Comparison of ENCODE assay signal across 33 cellular contexts in the genomic region with DNA sequence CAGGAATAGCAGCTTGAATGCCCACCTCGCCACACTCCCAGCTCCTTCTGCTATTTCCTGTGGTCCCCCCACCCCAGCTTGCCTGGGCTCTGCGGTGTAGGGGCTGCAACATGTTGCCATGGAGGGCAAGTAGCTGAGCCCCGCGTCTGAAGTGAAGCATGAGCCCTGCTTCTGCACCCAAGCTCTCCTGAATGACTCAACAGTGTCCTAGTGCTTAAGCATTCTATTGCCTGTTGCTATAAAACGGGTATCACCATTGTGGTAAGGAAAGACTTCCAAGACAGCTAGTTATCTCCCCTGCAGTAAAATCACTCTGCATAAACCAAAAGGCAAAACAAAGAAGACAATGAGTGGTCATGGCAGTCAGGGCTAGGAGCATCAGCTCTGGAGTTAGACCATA. TPM values are rescaled to one million over a fixed set of nuclear protein-coding genes. Genes with fewer than 3 reads are reported as not detected.
"Had no signal": no experiment of that assay in that cellular context is flagged by ENCODE, and none has a peak within 500 bp of the region (broad histone marks: within the 10 kb centered on the region; RNA-seq: fewer than 3 reads in every experiment).

No MANE protein-coding gene starts in this region.

- H3K4me3 ChIP-seq: gastroesophageal sphincter, right lobe of liver, smooth muscle cell, testis, vagina had no signal

- H3K9me3 ChIP-seq: gastroesophageal sphincter, right lobe of liver, testis, vagina had no signal

- ATAC-seq: gastroesophageal sphincter; left cardiac atrium; right lobe of liver; stimulated activated naive B cell treated with anti-CD40 and anti-IgM and Interleukin-4, amounts not matched to agents 10 μg/mL and 1 μg/mL and 100 μg/mL, for 72 hours; T-helper 17 cell had no signal

- H3K27me3 ChIP-seq: gastroesophageal sphincter, right lobe of liver, testis, vagina had no signal

- H3K9ac ChIP-seq: parathyroid adenoma had no signal

- H3K36me3 ChIP-seq: gastroesophageal sphincter, right lobe of liver, vagina had no signal

- H3K4me2 ChIP-seq: smooth muscle cell had no signal

- H3K27ac ChIP-seq: parathyroid adenoma, right lobe of liver, testis, vagina had no signal

- H3K4me1 Mint-ChIP-seq: activated naive CD8-positive, alpha-beta T cell treated with anti-CD3 and anti-CD28 coated beads, Interleukin-2, amount 10 ng/mL, durations not matched to agents 7 days and 5 days; memory B cell; stimulated activated naive B cell treated with anti-CD40 and anti-IgM and Interleukin-4, amounts not matched to agents 10 μg/mL and 1 μg/mL and 100 μg/mL, for 72 hours; T-helper 17 cell had no signal

- FAIRE-seq: endometrium had no signal

- H3K36me3 Mint-ChIP-seq: activated CD4-positive, alpha-beta memory T cell treated with anti-CD3 and anti-CD28 coated beads for 36 hours; activated naive CD8-positive, alpha-beta T cell treated with anti-CD3 and anti-CD28 coated beads, Interleukin-2, amount 10 ng/mL, durations not matched to agents 7 days and 5 days; memory B cell; stimulated activated naive B cell treated with anti-CD40 and anti-IgM and Interleukin-4, amounts not matched to agents 10 μg/mL and 1 μg/mL and 100 μg/mL, for 72 hours had no signal

- DNase-seq: activated CD4-positive, alpha-beta memory T cell treated with anti-CD3 and anti-CD28 coated beads for 36 hours; activated CD4-positive, alpha-beta T cell treated with anti-CD3 and anti-CD28 coated beads for 4 hours; activated CD4-positive, CD25-positive, alpha-beta regulatory T cell; activated effector memory CD4-positive, alpha-beta T cell treated with Interleukin-2 at 50 U/mL for 16 hours; activated naive CD4-positive, alpha-beta T cell treated with anti-CD3 and anti-CD28 coated beads for 36 hours; activated naive CD8-positive, alpha-beta T cell treated with anti-CD3 and anti-CD28 coated beads, Interleukin-2, amount 10 ng/mL, durations not matched to agents 7 days and 5 days; activated T-cell treated with anti-CD3 and anti-CD28 coated beads, Interleukin-2, amount 50 U/mL, for 48 hours; amniotic stem cell; effector CD4-positive, alpha-beta T cell; head of caudate nucleus; hypothalamus; islet precursor cell; left cardiac atrium; nephron progenitor cell; nucleus accumbens; right lobe of liver; stimulated activated CD4-positive, alpha-beta T cell treated with anti-CD3 and anti-CD28 coated beads, Interleukin-15, amount 100 ng/mL, for 24 hours; stimulated activated CD4-positive, alpha-beta T cell treated with anti-CD3 and anti-CD28 coated beads, Interleukin-2, amount 100 ng/mL, for 48 hours; stimulated activated CD8-positive, alpha-beta memory T cell treated with anti-CD3 and anti-CD28 coated beads, Interleukin-4, amount 100 ng/mL, for 48 hours; stimulated activated naive B cell treated with anti-CD40 and anti-IgM and Interleukin-4, amounts not matched to agents 10 μg/mL and 1 μg/mL and 100 μg/mL, for 72 hours; T-helper 17 cell; testis; trophoblast cell had no signal

- H3K9me3 Mint-ChIP-seq: activated CD4-positive, alpha-beta memory T cell treated with anti-CD3 and anti-CD28 coated beads for 36 hours; activated naive CD4-positive, alpha-beta T cell treated with anti-CD3 and anti-CD28 coated beads for 36 hours; activated naive CD8-positive, alpha-beta T cell treated with anti-CD3 and anti-CD28 coated beads, Interleukin-2, amount 10 ng/mL, durations not matched to agents 7 days and 5 days; memory B cell; nephron progenitor cell; stimulated activated naive B cell treated with anti-CD40 and anti-IgM and Interleukin-4, amounts not matched to agents 10 μg/mL and 1 μg/mL and 100 μg/mL, for 72 hours had no signal

- H3K27ac Mint-ChIP-seq: activated CD4-positive, alpha-beta memory T cell treated with anti-CD3 and anti-CD28 coated beads for 36 hours; activated naive CD4-positive, alpha-beta T cell treated with anti-CD3 and anti-CD28 coated beads for 36 hours; activated naive CD8-positive, alpha-beta T cell treated with anti-CD3 and anti-CD28 coated beads, Interleukin-2, amount 10 ng/mL, durations not matched to agents 7 days and 5 days; memory B cell; nephron progenitor cell; stimulated activated naive B cell treated with anti-CD40 and anti-IgM and Interleukin-4, amounts not matched to agents 10 μg/mL and 1 μg/mL and 100 μg/mL, for 72 hours; T-helper 17 cell had no signal

- H3K79me2 ChIP-seq: parathyroid adenoma had no signal

- H3K4me1 ChIP-seq: parathyroid adenoma, right lobe of liver, testis, vagina had no signal

- H3K4me3 Mint-ChIP-seq: activated CD4-positive, alpha-beta memory T cell treated with anti-CD3 and anti-CD28 coated beads for 36 hours; activated naive CD4-positive, alpha-beta T cell treated with anti-CD3 and anti-CD28 coated beads for 36 hours; activated naive CD8-positive, alpha-beta T cell treated with anti-CD3 and anti-CD28 coated beads, Interleukin-2, amount 10 ng/mL, durations not matched to agents 7 days and 5 days; memory B cell; nephron progenitor cell; stimulated activated naive B cell treated with anti-CD40 and anti-IgM and Interleukin-4, amounts not matched to agents 10 μg/mL and 1 μg/mL and 100 μg/mL, for 72 hours; T-helper 17 cell had no signal

- H2AFZ ChIP-seq: parathyroid adenoma had no signal

RNA-seq across cellular contexts. Expression of a gene that starts 31.4 kb away (rescaled TPM):
- total RNA-seq: activated CD4-positive, alpha-beta memory T cell treated with anti-CD3 and anti-CD28 coated beads for 36 hours; activated naive CD4-positive, alpha-beta T cell treated with anti-CD3 and anti-CD28 coated beads for 36 hours; activated naive CD8-positive, alpha-beta T cell treated with anti-CD3 and anti-CD28 coated beads, Interleukin-2, amount 10 ng/mL, durations not matched to agents 7 days and 5 days; chondrocyte; epithelial cell of proximal tubule; mononuclear cell; right lobe of liver; smooth muscle cell; T-helper 17 cell; vagina had no signal

RNA-seq across cellular contexts. Expression of a gene that starts 42.3 kb away (rescaled TPM):
- total RNA-seq: activated CD4-positive, alpha-beta memory T cell treated with anti-CD3 and anti-CD28 coated beads for 36 hours; activated naive CD4-positive, alpha-beta T cell treated with anti-CD3 and anti-CD28 coated beads for 36 hours; activated naive CD8-positive, alpha-beta T cell treated with anti-CD3 and anti-CD28 coated beads, Interleukin-2, amount 10 ng/mL, durations not matched to agents 7 days and 5 days; epithelial cell of proximal tubule; liver; mononuclear cell; T-helper 17 cell had no signal
